In genomic region chr15:70783610-70784021, GRCh38 we compare ENCODE assay signal across 12 cellular contexts. TPM values are rescaled to one million over a fixed set of nuclear protein-coding genes. Genes with fewer than 3 reads are reported as not detected.
DNase-seq lines count a peak whose midpoint lies in the region; ATAC-seq and TF ChIP-seq lines count a peak whose summit lies in the region.
"Had no signal": no experiment of that assay in that cellular context is flagged by ENCODE, and none has a peak within 500 bp of the region (broad histone marks: within the 10 kb centered on the region; RNA-seq: fewer than 3 reads in every experiment).

No MANE protein-coding gene starts in this region.

- H3K4me2 ChIP-seq in HCT116 (ENCODE audit: low read length), result peak overlapping the region; percentile 61

- ATAC-seq in HCT116, result peak; percentile 86
- no peak for ATAC-seq in HG03354 (IDR thresholded peaks at IDR 0.05; ENCODE audit: poor library complexity, severe bottlenecking, unreplicated experiment)
- ATAC-seq: Right ventricle myocardium inferior had no signal

- POLR2A ChIA-PET in HCT116 (lab: Charles Lee) (no interaction called here), RWPE1 (lab: Yijun Ruan, JAX; ENCODE audit: low non-redundant PET) (no interaction called here)

- RAD21 ChIA-PET in HCT116 (lab: Charles Lee; ENCODE audit: low non-redundant PET in 1 of 2, low total read pairs in 2 of 2, uncharacterized antibody in 2 of 2, unreplicated experiment in 2 of 2), result interaction anchor here in 1 of 2 experiments (0.7 kb wide), 1 partner anchor 7 kb away, joined by 3 read pairs; no protein-coding TSS in a partner anchor

- H3K4me3 Mint-ChIP-seq in osteocyte (ENCODE audit: unreplicated experiment), result no peak overlapping the region
- H3K4me3 Mint-ChIP-seq in glutamatergic neuron (ENCODE audit: unreplicated experiment), result no peak overlapping the region
- H3K4me3 Mint-ChIP-seq: CD4-positive, CD25-positive, alpha-beta regulatory T cell; naive B cell had no signal

- H3K36me3 ChIP-seq in HCT116 (ENCODE audit: control insufficient read depth in 1 of 2, insufficient read depth in 2 of 2, low read length in 2 of 2) (no peaks in the 10 kb centered on the region), esophagus (ENCODE audit: control insufficient read depth in 2 of 2, insufficient read depth in 2 of 2, low read length in 1 of 2) (no peaks in the 10 kb centered on the region)
- H3K36me3 ChIP-seq: right lobe of liver had no signal

- H3K27me3 Mint-ChIP-seq in osteocyte (ENCODE audit: unreplicated experiment) (no peaks in the 10 kb centered on the region), glutamatergic neuron (ENCODE audit: unreplicated experiment) (no peaks in the 10 kb centered on the region)
- H3K27me3 Mint-ChIP-seq: CD4-positive, CD25-positive, alpha-beta regulatory T cell had no signal

- no peaks in the 10 kb centered on the region for H3K36me3 Mint-ChIP-seq in osteocyte (ENCODE audit: unreplicated experiment)
- no peaks in the 10 kb centered on the region for H3K36me3 Mint-ChIP-seq in glutamatergic neuron (ENCODE audit: unreplicated experiment)
- H3K36me3 Mint-ChIP-seq: CD4-positive, CD25-positive, alpha-beta regulatory T cell; naive B cell had no signal

- H3K4me1 Mint-ChIP-seq in osteocyte (ENCODE audit: unreplicated experiment) (peaks cover 36% of the 10 kb centered on the region), glutamatergic neuron (ENCODE audit: low read depth, unreplicated experiment) (no peaks in the 10 kb centered on the region)
- H3K4me1 Mint-ChIP-seq: CD4-positive, CD25-positive, alpha-beta regulatory T cell; naive B cell had no signal

- TF ChIP-seq CTCF in HCT116 (IDR thresholded peaks at IDR 0.05 in 2 of 3, conservative IDR thresholded peaks at IDR 0.05 in 1 of 3; ENCODE audit: borderline replicate concordance in 1 of 3, insufficient read depth in 1 of 3, low read depth in 2 of 3, low read length in 2 of 3), result no peak
- no peak for TF ChIP-seq CTCF in RWPE1 (conservative IDR thresholded peaks at IDR 0.05; ENCODE audit: low read depth)
- no peak for TF ChIP-seq CTCF in osteocyte (IDR thresholded peaks at IDR 0.05)
- no peak for TF ChIP-seq CTCF in glutamatergic neuron (IDR thresholded peaks at IDR 0.05; ENCODE audit: partially characterized antibody, unreplicated experiment)

- 45 to 61% methylated on average over 6 of the region's 6 CpGs for WGBS in esophagus, 2 donors

- intact Hi-C loops in HCT116 (cut with micrococcal nuclease), result no loop called here

- H3K9me3 Mint-ChIP-seq in osteocyte (ENCODE audit: unreplicated experiment), result no peaks in the 10 kb centered on the region
- no peaks in the 10 kb centered on the region for H3K9me3 Mint-ChIP-seq in glutamatergic neuron (ENCODE audit: unreplicated experiment)

- DNase-seq in HCT116 (ENCODE audit: low read depth, low spot score) (no peak), RWPE1 (ENCODE audit: low spot score) (peak; percentile 34), osteocyte (ENCODE audit: extremely low spot score, unreplicated experiment) (no peak), glutamatergic neuron (no peak), D341Med (ENCODE audit: low spot score) (no peak), DMS 273 (lab: John Stamatoyannopoulos, UW; ENCODE audit: unreplicated experiment) (no peak)
- DNase-seq: CD4-positive, CD25-positive, alpha-beta regulatory T cell; naive B cell; right lobe of liver had no signal

- H3K9ac ChIP-seq in HCT116 (ENCODE audit: low read length), result no peak overlapping the region

- CTCF ChIA-PET in HCT116 (lab: Charles Lee) (interaction anchor here (0.9 to 1.2 kb wide), 4 partner anchors 10 to 61 kb away, joined by 3 to 4 read pairs (median 3); no protein-coding TSS in a partner anchor), RWPE1 (lab: Yijun Ruan, JAX) (interaction anchor here (0.6 to 0.7 kb wide), 2 partner anchors 22 to 711 kb away, joined by 3 read pairs; no protein-coding TSS in a partner anchor)

- H3K27ac Mint-ChIP-seq in osteocyte (ENCODE audit: unreplicated experiment) (peak overlapping the region; percentile 24), glutamatergic neuron (ENCODE audit: unreplicated experiment) (no peak overlapping the region)
- H3K27ac Mint-ChIP-seq: naive B cell had no signal

- H3K27me3 ChIP-seq in HCT116 (ENCODE audit: insufficient read depth, low read length) (no peaks in the 10 kb centered on the region), esophagus (ENCODE audit: control insufficient read depth in 1 of 2, insufficient read depth in 2 of 2, low read length in 2 of 2) (no peaks in the 10 kb centered on the region)
- H3K27me3 ChIP-seq: right lobe of liver had no signal

- no peaks in the 10 kb centered on the region for H3K9me2 ChIP-seq in HCT116 (ENCODE audit: insufficient read depth)

- peaks cover 17 to 54% of the 10 kb centered on the region in 2 experiments for H3K4me1 ChIP-seq in HCT116 (ENCODE audit: control insufficient read depth in 1 of 2, insufficient read depth in 2 of 2, low read length in 2 of 2)
- H3K4me1 ChIP-seq in esophagus (ENCODE audit: control insufficient read depth in 2 of 2, insufficient read depth in 2 of 2, low read length in 1 of 2), result peaks cover 0 to 5% of the 10 kb centered on the region in 2 donors
- H3K4me1 ChIP-seq: right lobe of liver had no signal

- no peak overlapping the region for H3K27ac ChIP-seq in HCT116 (ENCODE audit: low read depth, low read length)
- 0 out of 2 replicates have a peak overlapping the region, but pooled peaks have one; percentile 21 for H3K27ac ChIP-seq in RWPE1
- peak overlapping the region; percentile 36 to 60 for H3K27ac ChIP-seq in esophagus (ENCODE audit: low read depth in 2 of 2, low read length in 1 of 2)
- H3K27ac ChIP-seq: right lobe of liver had no signal

- H4K20me1 ChIP-seq in HCT116 (ENCODE audit: insufficient read depth), result no peaks in the 10 kb centered on the region

- H3K79me2 ChIP-seq in HCT116 (ENCODE audit: insufficient read depth, low read length), result no peaks in the 10 kb centered on the region

- peak overlapping the region; percentile 95 for H2AFZ ChIP-seq in HCT116 (ENCODE audit: low read depth, low read length, poor library complexity, severe bottlenecking)

- peak overlapping the region in 1 of 2 experiments; percentile 32; a peak in 2 of 4 replicates for H3K4me3 ChIP-seq in HCT116 (replicated peaks in 1 of 2; ENCODE audit: low read depth in 1 of 2, low read length in 2 of 2)
- no peak overlapping the region for H3K4me3 ChIP-seq in esophagus (ENCODE audit: low read depth in 1 of 2, low read length in 2 of 2)
- H3K4me3 ChIP-seq: right lobe of liver had no signal

- no peak for TF ChIP-seq RAD21 in HCT116 (IDR thresholded peaks at IDR 0.05; ENCODE audit: low read depth)

- H3K9me3 ChIP-seq in HCT116 (ENCODE audit: control insufficient read depth in 1 of 2, insufficient read depth in 1 of 2, low read depth in 1 of 2, low read length in 2 of 2), result no peaks in the 10 kb centered on the region
- H3K9me3 ChIP-seq in esophagus (ENCODE audit: control insufficient read depth in 2 of 2, insufficient read depth in 1 of 2, low read depth in 1 of 2, low read length in 1 of 2), result no peaks in the 10 kb centered on the region
- H3K9me3 ChIP-seq: right lobe of liver had no signal

- BruUV-seq in HCT116 (replicated peaks; lab: Mats Ljungman, UMichigan), result no TSS peak

- TF ChIP-seq POLR2A in HCT116 (IDR thresholded peaks at IDR 0.05; ENCODE audit: borderline replicate concordance, extremely low read depth, insufficient read depth, insufficient read length), result no peak

TF ChIP-seq in HCT116, 20 proteins besides CTCF, POLR2A, EP300 and RAD21:
- TF ChIP-seq SP1 (IDR thresholded peaks at IDR 0.05; ENCODE audit: low read depth) (0 out of 2 replicates have a peak, but pooled peaks have one; percentile 21), JUND (IDR thresholded peaks at IDR 0.05) (peak; percentile 36; the same call in 1 of the 2 replicates), POLR2AphosphoS5 (IDR thresholded peaks at IDR 0.05; ENCODE audit: low read depth, low read length) (no peak), FOSL1 (IDR thresholded peaks at IDR 0.05; ENCODE audit: low read depth) (peak; percentile 59), TCF7L2 (IDR thresholded peaks at IDR 0.05; ENCODE audit: borderline replicate concordance, extremely low read depth, insufficient read depth, insufficient read length) (peak; percentile 68), EGR1 (IDR thresholded peaks at IDR 0.05; ENCODE audit: low read depth) (no peak)

RNA-seq across cellular contexts. Expression of gene UACA, which starts 20.3 kb away (rescaled TPM):
- total RNA-seq in HCT116 (2021; ENCODE audit: unreplicated experiment), result 47.4 TPM
- polyA plus RNA-seq in HCT116 (2012), result 54.6 and 59.5 TPM in 2 replicates
- polyA plus RNA-seq in esophagus, result 10 to 100 TPM; 27.1 to 83.5 TPM
- total RNA-seq in osteocyte, result 259 and 264 TPM in 2 replicates
- 5.2 TPM for total RNA-seq in glutamatergic neuron (ENCODE audit: unreplicated experiment)
- total RNA-seq: CD4-positive, CD25-positive, alpha-beta regulatory T cell had no signal
